Comparison of ENCODE assay signal across 9 cellular contexts in the genomic region with DNA sequence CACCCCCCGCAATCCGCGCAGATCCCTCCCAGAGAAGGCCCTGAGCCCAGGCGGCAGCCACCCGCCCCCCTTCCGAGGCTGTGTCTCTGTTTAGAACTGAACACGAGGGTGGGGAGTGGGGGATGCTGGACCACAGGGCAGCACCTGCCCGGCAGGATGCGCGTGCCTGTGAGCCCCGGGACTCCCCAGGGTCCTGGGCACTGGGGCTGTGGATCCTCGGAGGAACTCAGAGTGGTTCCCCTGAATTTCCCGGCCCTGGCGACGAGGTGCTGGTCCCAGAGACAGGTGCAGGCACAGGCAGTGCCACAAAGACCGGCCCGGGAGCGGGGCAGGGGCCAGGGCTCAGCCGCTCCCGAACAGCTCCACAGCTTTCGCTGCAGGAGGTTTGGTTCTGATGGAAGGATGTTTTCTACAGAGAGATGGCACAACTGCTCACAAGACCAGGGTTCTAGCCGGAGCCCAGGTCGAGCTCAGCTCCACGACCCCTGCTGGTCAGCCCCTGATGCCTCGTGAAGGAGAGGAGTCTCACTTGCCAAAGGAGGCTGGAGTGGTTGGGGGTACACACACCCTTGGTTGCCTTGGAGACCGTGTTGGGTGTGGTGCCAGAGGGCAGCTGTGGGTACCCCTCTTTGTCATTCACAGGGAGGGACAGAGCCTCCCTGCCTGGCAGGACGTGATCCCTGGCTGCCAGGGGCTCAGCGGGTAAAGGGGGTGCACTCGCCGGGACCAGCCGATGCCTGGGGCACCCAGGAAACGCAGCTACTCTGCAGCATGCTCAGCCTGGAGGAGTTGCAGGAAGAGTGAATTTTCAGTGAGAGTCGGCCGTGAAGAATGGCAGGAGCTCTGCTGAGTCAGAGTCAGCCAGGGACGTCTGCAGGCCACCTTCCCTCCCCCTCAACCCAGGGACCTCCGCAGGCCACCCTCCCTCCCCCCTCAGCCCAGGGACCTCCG. TPM values are rescaled to one million over a fixed set of nuclear protein-coding genes. Genes with fewer than 3 reads are reported as not detected.
DNase-seq lines count a peak whose midpoint lies in the region; ATAC-seq, FAIRE-seq and TF ChIP-seq lines count a peak whose summit lies in the region.
"Had no signal": no experiment of that assay in that cellular context is flagged by ENCODE, and none has a peak within 500 bp of the region (broad histone marks: within the 10 kb centered on the region; RNA-seq: fewer than 3 reads in every experiment).

No MANE protein-coding gene starts in this region.

- TF ChIP-seq POLR2A in spleen (IDR thresholded peaks at IDR 0.05), result no peak

- WGBS in spleen, 5 donors, result 5 to 10% (median 8%) methylated on average over 8 to 36 of the region's 37 CpGs

- ATAC-seq in HG03025 (IDR thresholded peaks at IDR 0.05; ENCODE audit: low FRiP score, unreplicated experiment) (peak; percentile 7), left ventricle myocardium superior (peak; percentile 23), HG02759 (IDR thresholded peaks at IDR 0.05; ENCODE audit: unreplicated experiment) (no peak), HG02840 (IDR thresholded peaks at IDR 0.05; ENCODE audit: low FRiP score, unreplicated experiment) (no peak)

- H3K4me1 ChIP-seq in spleen, result peaks cover 14 to 25% (median 22%) of the 10 kb centered on the region in 6 donors

- no peaks in the 10 kb centered on the region for H3K36me3 ChIP-seq in spleen

- TF ChIP-seq CTCF in D721Med (IDR thresholded peaks at IDR 0.05; ENCODE audit: insufficient read depth, missing control alignments) (no peak), spleen (IDR thresholded peaks at IDR 0.05 in 8 of 11, conservative IDR thresholded peaks at IDR 0.05 in 3 of 11) (no peak)

- peaks cover 0 to 43% (median 24%) of the 10 kb centered on the region in 7 donors for H3K27me3 ChIP-seq in spleen (replicated peaks in 1 of 7)

- H3K4me3 ChIP-seq in spleen, result peak overlapping the region in 7 of 8 donors; percentile 40 to 74 (median 48)

- H3K27ac ChIP-seq in spleen, result peak overlapping the region in 4 of 8 donors; percentile 26 to 60 (median 44)

- intact Hi-C loops in left ventricle myocardium superior (cut with micrococcal nuclease) (no loop called here), spleen (cut with DNase I; ENCODE audit: low total_unique reads) (no loop called here)

- H3K9me3 ChIP-seq in spleen, result no peaks in the 10 kb centered on the region

- DNase-seq in D721Med (ENCODE audit: insufficient read length, low spot score) (peak; percentile 13), left ventricle myocardium superior (peak; percentile 29), spleen (peak; percentile 75), NCI-H524 treated with DMSO at 0.1 percent for 48 hours (lab: John Stamatoyannopoulos, UW) (no peak)
- peak; percentile 80 for DNase-seq in activated CD8-positive, alpha-beta memory T cell treated with anti-CD3 and anti-CD28 coated beads for 24 hours

- FAIRE-seq in D721Med (lab: Jason Lieb, UNC), result no peak

RNA-seq across cellular contexts. Expression of a gene that starts 4.4 kb away (rescaled TPM):
- 0.52 TPM for total RNA-seq in left ventricle myocardium superior
- total RNA-seq in spleen, result 1 to 10 TPM in 2 of 7 donors, under 1 TPM in 2, not detected in 3; 0.32 to 1.9 (median 0.85) TPM
- under 1 TPM; 0.04 to 0.22 (median 0.08) TPM for polyA plus RNA-seq in spleen
- total RNA-seq: LHCN-M2 had no signal

RNA-seq across cellular contexts. Expression of a gene that starts 28.0 kb away (rescaled TPM):
- total RNA-seq in left ventricle myocardium superior (not detected), spleen (under 1 TPM in 2 of 7 donors, not detected in 5; 0.25 to 0.85 TPM)
- polyA plus RNA-seq in spleen, result not detected
- total RNA-seq: LHCN-M2 had no signal

RNA-seq across cellular contexts. Expression of a gene that starts 54.1 kb away (rescaled TPM):
- 1.4 TPM for total RNA-seq in left ventricle myocardium superior
- total RNA-seq in spleen, result 1 to 10 TPM; 3.1 to 7.9 (median 5.4) TPM
- polyA plus RNA-seq in spleen, result 1 to 10 TPM; 2.7 to 7.3 (median 5.2) TPM
- total RNA-seq: LHCN-M2 had no signal

Comparison
In these comparisons a context has a peak if more than half of its experiments do, and no peak if none do; other contexts are left out.
1. ATAC-seq: peak in HG03025 (single experiment) and left ventricle myocardium superior (single experiment); none in HG02759 (single experiment) and HG02840 (single experiment).